ENCODE assay signal across 12 cellular contexts in genomic region chr19:43447655-43448054, GRCh38. TPM values are rescaled to one million over a fixed set of nuclear protein-coding genes. Genes with fewer than 3 reads are reported as not detected.
DNase-seq lines count a peak whose midpoint lies in the region; ATAC-seq and TF ChIP-seq lines count a peak whose summit lies in the region.
"Had no signal": no experiment of that assay in that cellular context is flagged by ENCODE, and none has a peak within 500 bp of the region (broad histone marks: within the 10 kb centered on the region; RNA-seq: fewer than 3 reads in every experiment).

No MANE protein-coding gene starts in this region.

- peaks cover 14% of the 10 kb centered on the region for H3K9me3 Mint-ChIP-seq in dendritic cell treated with granulocyte-macrophage colony-stimulating factor and Interleukin-4, amounts not matched to agents 40 ng/mL and 50 ng/mL, for 4 days

- POLR2A ChIA-PET in HEK293 (lab: Yijun Ruan, JAX): interaction anchor here (0.7 to 1.6 kb wide), 8 partner anchors 15 to 148 kb away, joined by 3 to 18 read pairs (median 4); partner anchors contain the start of genes IRGQ, PHLDB3 and ZNF575

- H3K36me3 ChIP-seq in HEK293 (ENCODE audit: control insufficient read depth in 2 of 2, insufficient read depth in 1 of 2, low read length in 2 of 2): no peaks in the 10 kb centered on the region
- H3K36me3 ChIP-seq: HAP-1 had no signal

- peak overlapping the region; percentile 84 for H3K27ac Mint-ChIP-seq in T-helper 17 cell
- H3K27ac Mint-ChIP-seq in dendritic cell treated with granulocyte-macrophage colony-stimulating factor and Interleukin-4, amounts not matched to agents 40 ng/mL and 50 ng/mL, for 4 days: peak overlapping the region; percentile 94

- H3K4me3 ChIP-seq in HEK293 (ENCODE audit: low read depth, low read length): no peak overlapping the region
- H3K4me3 ChIP-seq: GM12878, HAP-1 had no signal

- H3K36me3 Mint-ChIP-seq in T-helper 17 cell (ENCODE audit: low read depth): no peaks in the 10 kb centered on the region
- peaks cover 12% of the 10 kb centered on the region for H3K36me3 Mint-ChIP-seq in dendritic cell treated with granulocyte-macrophage colony-stimulating factor and Interleukin-4, amounts not matched to agents 40 ng/mL and 50 ng/mL, for 4 days (ENCODE audit: low read depth)

- DNase-seq in T-helper 17 cell (no peak), DMS153 (lab: John Stamatoyannopoulos, UW) (no peak), HPDE6-E6E7 (ENCODE audit: extremely low spot score) (no peak)

- CTCF ChIA-PET in HEK293 (lab: Yijun Ruan, JAX): interaction anchor here (0.6 to 12.5 kb wide), 52 partner anchors 13 to 874 kb away, joined by 3 to 749 read pairs (median 6); partner anchors contain the start of genes ETHE1, IRGQ, LYPD3 and PHLDB3

- H3K4me1 ChIP-seq in HEK293 (ENCODE audit: control insufficient read depth, insufficient read depth, low read length): no peaks in the 10 kb centered on the region
- H3K4me1 ChIP-seq: HAP-1 had no signal

- no peak overlapping the region for H3K27ac ChIP-seq in HEK293 (ENCODE audit: extremely low read depth, low read depth, low read length)

- no peak overlapping the region for H3K4me3 Mint-ChIP-seq in T-helper 17 cell
- no peak overlapping the region for H3K4me3 Mint-ChIP-seq in dendritic cell treated with granulocyte-macrophage colony-stimulating factor and Interleukin-4, amounts not matched to agents 40 ng/mL and 50 ng/mL, for 4 days

- no peak for TF ChIP-seq CTCF in HEK293 (tag by site-specific recombination; IDR thresholded peaks at IDR 0.05)

- ATAC-seq in T-helper 17 cell (no peak), GM21360 (IDR thresholded peaks at IDR 0.05; ENCODE audit: unreplicated experiment) (no peak)

- intact Hi-C loops in dendritic cell treated with granulocyte-macrophage colony-stimulating factor and Interleukin-4, amounts not matched to agents 40 ng/mL and 50 ng/mL, for 4 days (cut with micrococcal nuclease): loop anchor here (1.0 to 10.0 kb wide), 3 partner anchors 57 to 147 kb away; partner anchors contain the start of genes IRGQ, PHLDB3 and ZNF576

- H3K27me3 Mint-ChIP-seq in T-helper 17 cell: no peaks in the 10 kb centered on the region
- H3K27me3 Mint-ChIP-seq in dendritic cell treated with granulocyte-macrophage colony-stimulating factor and Interleukin-4, amounts not matched to agents 40 ng/mL and 50 ng/mL, for 4 days: peaks cover 10% of the 10 kb centered on the region
- H3K27me3 Mint-ChIP-seq: CD4-positive, alpha-beta memory T cell had no signal

- H3K9me3 ChIP-seq in HEK293 (ENCODE audit: control insufficient read depth, insufficient read depth, low read depth, low read length) (no peaks in the 10 kb centered on the region; the same call in 1 of the 2 replicates), T-helper 17 cell (ENCODE audit: control insufficient read depth, low read length, poor library complexity, severe bottlenecking) (no peaks in the 10 kb centered on the region)

- peaks cover 20% of the 10 kb centered on the region for H3K4me1 Mint-ChIP-seq in T-helper 17 cell
- H3K4me1 Mint-ChIP-seq in dendritic cell treated with granulocyte-macrophage colony-stimulating factor and Interleukin-4, amounts not matched to agents 40 ng/mL and 50 ng/mL, for 4 days (ENCODE audit: low read depth): peaks cover 82% of the 10 kb centered on the region

TF ChIP-seq in HEK293, 187 proteins besides CTCF, POLR2A, EP300 and RAD21:
- TF ChIP-seq ZNF791 (tag by site-specific recombination; IDR thresholded peaks at IDR 0.05) (0 out of 2 replicates have a peak, but pooled peaks have one; percentile 17), FEZF1 (tag by site-specific recombination; IDR thresholded peaks at IDR 0.05) (no peak), ZNF121 (tag by site-specific recombination; IDR thresholded peaks at IDR 0.05) (peak; percentile 72)

RNA-seq across cellular contexts. Expression of gene LYPD3, which starts 17.8 kb away (rescaled TPM):
- total RNA-seq in T-helper 17 cell: 1 to 10 TPM; 5.1 to 7.4 TPM
- total RNA-seq: A172 had no signal

RNA-seq across cellular contexts. Expression of gene TEX101, which starts 33.0 kb away (rescaled TPM):
- not detected for total RNA-seq in T-helper 17 cell
- total RNA-seq: A172; A673; Calu3; CD4-positive, alpha-beta memory T cell; GM12878 had no signal

RNA-seq across cellular contexts. Expression of gene PHLDB3, which starts 56.9 kb away (rescaled TPM):
- 10 to 100 TPM; 24.2 to 40.5 TPM for total RNA-seq in T-helper 17 cell
